8 cellular contexts compared by ENCODE assay signal in the genomic region with DNA sequence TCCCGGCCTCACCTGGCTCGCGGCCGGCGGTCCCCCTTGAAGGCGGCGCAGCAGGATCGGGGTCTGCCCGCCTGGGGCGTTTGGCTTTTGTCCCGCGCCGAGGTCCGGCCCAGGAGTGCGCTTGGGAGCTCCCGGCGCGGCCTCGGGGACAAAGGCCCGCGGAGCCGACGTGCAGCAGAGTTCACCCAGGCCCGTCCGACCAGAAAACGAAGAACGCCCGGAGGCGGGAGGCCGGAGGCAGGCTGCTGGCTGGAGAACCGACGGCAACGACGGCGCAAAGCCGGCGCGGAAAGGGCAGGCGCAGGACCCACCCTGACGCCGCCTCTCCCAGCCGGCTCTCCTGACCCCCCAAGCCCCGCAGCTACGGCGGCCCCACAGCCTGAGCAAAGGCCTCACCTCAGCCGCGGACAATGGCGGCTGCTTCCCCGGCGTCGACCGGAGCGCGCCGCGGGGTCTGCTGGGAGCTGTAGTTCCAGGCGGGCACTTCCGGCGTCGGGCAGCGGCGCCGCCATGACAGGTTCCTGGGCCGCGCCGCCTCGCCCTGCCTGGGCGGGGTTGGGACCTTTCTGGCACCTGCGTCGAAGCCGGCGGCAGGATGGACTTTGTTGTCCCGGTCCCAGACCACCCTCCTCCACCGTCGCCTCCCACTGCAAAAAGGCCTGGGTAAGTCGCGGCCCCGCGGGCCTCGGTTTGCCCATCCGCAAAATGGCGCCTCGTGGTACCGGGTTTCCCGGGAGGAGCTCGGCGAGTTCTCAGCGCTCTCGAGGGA. TPM values are rescaled to one million over a fixed set of nuclear protein-coding genes. Genes with fewer than 3 reads are reported as not detected.
A peak's percentile ranks its signal among the peaks of the same experiment; 100 is the strongest.
DNase-seq lines count a peak whose midpoint lies in the region; ATAC-seq and TF ChIP-seq lines count a peak whose summit lies in the region.

A gene (minus strand): TSS at position 437 of the 769 bp plus-strand sequence. CDS start 1,501 bp downstream, outside the sequence.

- H3K9me3 ChIP-seq in mesenchymal stem cell (ENCODE audit: control insufficient read depth, low read length), result peaks cover 83% of the 10 kb centered on the region

- peak within 1 kb of the TSS; percentile 88 for H4K91ac ChIP-seq in mesenchymal stem cell (ENCODE audit: low read length)

- H2BK5ac ChIP-seq in mesenchymal stem cell (ENCODE audit: low read depth, low read length, poor library complexity, severe bottlenecking), result peak within 1 kb of the TSS; percentile 57

- TF ChIP-seq POLR2A in GM19099 (IDR thresholded peaks at IDR 0.05; ENCODE audit: extremely low read depth, insufficient read length, low read depth), result peak; percentile 83

- peak within 1 kb of the TSS; percentile 40 for H3K27ac ChIP-seq in mesenchymal stem cell (ENCODE audit: low read length, poor library complexity, severe bottlenecking)

- H3K14ac ChIP-seq in mesenchymal stem cell (ENCODE audit: low read length in 2 of 2), result peak within 1 kb of the TSS; percentile 83 to 92

- peak within 1 kb of the TSS; percentile 71 for H3K4me2 ChIP-seq in mesenchymal stem cell (ENCODE audit: low read length, poor library complexity, severe bottlenecking)

- H4K8ac ChIP-seq in mesenchymal stem cell (ENCODE audit: low read length), result peak within 1 kb of the TSS; percentile 99

- peak within 1 kb of the TSS; percentile 86 to 96 for H3K4ac ChIP-seq in mesenchymal stem cell (ENCODE audit: low read depth in 1 of 2, low read length in 2 of 2)

- peak within 1 kb of the TSS; percentile 80 for H2AFZ ChIP-seq in mesenchymal stem cell (ENCODE audit: low read depth, low read length)

- H3K9ac ChIP-seq in mesenchymal stem cell (ENCODE audit: low read length), result peak within 1 kb of the TSS; percentile 95

- H3K27me3 ChIP-seq in mesenchymal stem cell (ENCODE audit: control insufficient read depth in 1 of 2, insufficient read depth in 1 of 2, low read length in 2 of 2), result no peaks in the 10 kb centered on the region

- no peak within 1 kb of the TSS for H2AK5ac ChIP-seq in mesenchymal stem cell (ENCODE audit: low read length, severe bottlenecking)

- H3K4me1 ChIP-seq in mesenchymal stem cell (ENCODE audit: control insufficient read depth, insufficient read depth, low read depth, low read length), result peaks cover 6% of the 10 kb centered on the region

- peak; percentile 86 for DNase-seq in Ammon's horn (ENCODE audit: low spot score)
- DNase-seq in NCI-H748 (lab: John Stamatoyannopoulos, UW; ENCODE audit: unreplicated experiment), result peak; percentile 94
- peak; percentile 63 to 69 for DNase-seq in activated CD8-positive, alpha-beta memory T cell treated with anti-CD3 and anti-CD28 coated beads for 4 hours (ENCODE audit: low read depth in 2 of 2)
- DNase-seq in effector memory CD8-positive, alpha-beta T cell, result peak; percentile 78 to 82 (median 79)
- DNase-seq in mesenchymal stem cell, result peak; percentile 89
- DNase-seq in stimulated activated CD8-positive, alpha-beta memory T cell treated with anti-CD3 and anti-CD28 coated beads, Interleukin-12 subunit alpha, Interleukin-12 subunit beta, amount 100 ng/mL, for 1 hour (ENCODE audit: low read depth), result peak; percentile 73

- peaks cover 51 to 74% of the 10 kb centered on the region in 2 experiments for H3K36me3 ChIP-seq in mesenchymal stem cell (ENCODE audit: control insufficient read depth in 1 of 2, insufficient read depth in 2 of 2, low read depth in 1 of 2, low read length in 2 of 2)

- peak within 1 kb of the TSS; percentile 83 for H2BK120ac ChIP-seq in mesenchymal stem cell (ENCODE audit: low read depth, low read length)

- H3K4me3 Mint-ChIP-seq in effector memory CD8-positive, alpha-beta T cell, result peak within 1 kb of the TSS; percentile 82 to 89

- WGBS in mesenchymal stem cell, result under 1% methylated on average over 72 of the region's 89 CpGs

- peak within 1 kb of the TSS in 1 of 2 experiments; percentile 84 for H3K23ac ChIP-seq in mesenchymal stem cell (ENCODE audit: low read length in 2 of 2)

- no peak within 1 kb of the TSS for H2BK12ac ChIP-seq in mesenchymal stem cell (ENCODE audit: low read length in 2 of 2)

- H3K9me3 Mint-ChIP-seq in effector memory CD8-positive, alpha-beta T cell, result peaks cover 9 to 22% of the 10 kb centered on the region in 2 donors

- peak within 1 kb of the TSS; percentile 66 for H2BK15ac ChIP-seq in mesenchymal stem cell (ENCODE audit: low read depth, poor library complexity, severe bottlenecking)

- H3K27me3 Mint-ChIP-seq in effector memory CD8-positive, alpha-beta T cell, result no peaks in the 10 kb centered on the region

- peak; percentile 81 for ATAC-seq in HG03378 (IDR thresholded peaks at IDR 0.05; ENCODE audit: unreplicated experiment)
- ATAC-seq in effector memory CD8-positive, alpha-beta T cell (replicated peaks), result peak; percentile 98

- peak within 1 kb of the TSS; percentile 86 to 97 for H3K27ac Mint-ChIP-seq in effector memory CD8-positive, alpha-beta T cell

- H3K36me3 Mint-ChIP-seq in effector memory CD8-positive, alpha-beta T cell (ENCODE audit: insufficient read depth), result peaks cover 44% of the 10 kb centered on the region

- peak within 1 kb of the TSS; percentile 91 to 93 for H3K4me3 ChIP-seq in mesenchymal stem cell (ENCODE audit: insufficient read depth in 1 of 2, low read depth in 1 of 2, low read length in 2 of 2)

- H3K79me1 ChIP-seq in mesenchymal stem cell (replicated peaks; ENCODE audit: low read length, poor library complexity, severe bottlenecking), result peaks cover 39% of the 10 kb centered on the region

- peak within 1 kb of the TSS; percentile 87 to 99 for H3K18ac ChIP-seq in mesenchymal stem cell (ENCODE audit: low read depth in 1 of 2, low read length in 2 of 2)

- peaks cover 17 to 19% of the 10 kb centered on the region in 2 donors for H3K4me1 Mint-ChIP-seq in effector memory CD8-positive, alpha-beta T cell (ENCODE audit: low read depth in 2 of 2)

RNA-seq across cellular contexts. Expression of the gene that starts here (rescaled TPM):
- 5.3 TPM for polyA plus RNA-seq in mesenchymal stem cell (2013, experiment 1 of 2)
- 4.8 TPM for polyA plus RNA-seq in mesenchymal stem cell (2013, experiment 2 of 2)

Comparison
In these comparisons a context has a peak if more than half of its experiments do, and no peak if none do; other contexts are left out.
1. Peak in every context shown above with its lines: DNase-seq, ATAC-seq, H3K4me3 ChIP-seq and H3K27ac ChIP-seq.